19 cellular contexts compared by ENCODE assay signal in the genomic region with DNA sequence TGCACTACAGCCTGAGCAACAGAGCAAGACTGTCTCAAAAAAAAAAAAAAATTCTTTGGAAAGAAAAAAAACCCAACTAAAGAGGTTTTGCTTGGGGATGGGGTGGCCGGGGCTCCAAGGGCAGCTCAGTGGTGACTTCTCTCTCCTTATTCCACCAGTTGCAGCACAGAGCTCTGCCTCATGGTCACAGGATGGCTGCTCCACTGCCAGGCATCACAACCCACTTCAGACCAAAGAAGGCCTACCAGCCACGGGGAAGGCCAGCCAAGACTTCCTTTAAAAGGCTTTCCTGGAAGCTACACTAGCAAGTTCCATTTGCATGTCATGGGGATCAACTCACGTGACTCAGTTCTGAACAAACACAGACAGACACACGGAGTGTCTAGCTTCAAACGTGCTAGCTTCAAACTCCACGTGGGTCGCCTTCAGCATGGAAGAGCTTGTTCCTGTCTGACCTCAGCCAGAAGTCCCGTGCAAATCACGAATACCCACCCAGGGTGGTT. TPM values are rescaled to one million over a fixed set of nuclear protein-coding genes. Genes with fewer than 3 reads are reported as not detected.
"Had no signal": no experiment of that assay in that cellular context is flagged by ENCODE, and none has a peak within 500 bp of the region (broad histone marks: within the 10 kb centered on the region; RNA-seq: fewer than 3 reads in every experiment).

No MANE protein-coding gene starts in this region.

- H3K27me3 Mint-ChIP-seq: T-cell had no signal

- H3K4me3 Mint-ChIP-seq: endodermal cell, neural progenitor cell, T-cell had no signal

- H3K4me1 Mint-ChIP-seq: endodermal cell, neural progenitor cell had no signal

- H3K27ac Mint-ChIP-seq: endodermal cell, neural progenitor cell, T-cell had no signal

- H3K9me3 Mint-ChIP-seq: endodermal cell, neural progenitor cell, T-cell had no signal

- DNase-seq: activated CD4-positive, alpha-beta T cell treated with anti-CD3 and anti-CD28 coated beads for 48 hours; activated CD4-positive, CD25-positive, alpha-beta regulatory T cell; activated CD8-positive, alpha-beta memory T cell treated with anti-CD3 and anti-CD28 coated beads for 24 hours; activated CD8-positive, alpha-beta memory T cell treated with anti-CD3 and anti-CD28 coated beads, Interleukin-2, amount 50 U/mL, for 48 hours; body of pancreas; dorsolateral prefrontal cortex; endodermal cell; foreskin keratinocyte; head of caudate nucleus; lower lobe of right lung; pancreas; right lobe of liver; small intestine; stimulated activated CD4-positive, alpha-beta T cell treated with anti-CD3 and anti-CD28 coated beads, Interleukin-15, amount 100 ng/mL, for 24 hours; stimulated activated CD4-positive, alpha-beta T cell treated with anti-CD3 and anti-CD28 coated beads, Interleukin-2, amount 100 ng/mL, for 48 hours; stomach; T-cell; T1000 had no signal

RNA-seq across cellular contexts. Expression of a gene that starts 30.4 kb away (rescaled TPM):
- total RNA-seq: body of pancreas, endodermal cell had no signal
